In genomic region chr10:108393111-108393510, GRCh38 we compare ENCODE assay signal across 21 cellular contexts.
DNase-seq lines count a peak whose midpoint lies in the region; ATAC-seq and TF ChIP-seq lines count a peak whose summit lies in the region.
"Had no signal": no experiment of that assay in that cellular context is flagged by ENCODE, and none has a peak within 500 bp of the region (broad histone marks: within the 10 kb centered on the region; RNA-seq: fewer than 3 reads in every experiment).

No MANE protein-coding gene starts in this region.

- no peaks in the 10 kb centered on the region for H3K79me1 ChIP-seq in mesenchymal stem cell (replicated peaks; ENCODE audit: low read length, poor library complexity, severe bottlenecking)

- no peak for ATAC-seq in HG02623 (IDR thresholded peaks at IDR 0.05; ENCODE audit: unreplicated experiment)
- ATAC-seq in HG03025 (IDR thresholded peaks at IDR 0.05; ENCODE audit: low FRiP score, unreplicated experiment), result no peak
- ATAC-seq: activated CD8-positive, alpha-beta T cell treated with anti-CD3 and anti-CD28 coated beads for 36 hours; activated naive CD8-positive, alpha-beta T cell treated with anti-CD3 and anti-CD28 coated beads, Interleukin-2, amount 50 U/mL, for 24 hours; activated T-cell treated with anti-CD3 and anti-CD28 coated beads, Interleukin-2, amount 50 U/mL, for 72 hours; psoas muscle had no signal

- H3K27ac ChIP-seq in mesenchymal stem cell (ENCODE audit: low read length, poor library complexity, severe bottlenecking), result no peak overlapping the region
- H3K27ac ChIP-seq: psoas muscle, uterus, VCaP had no signal

- no peak overlapping the region for H4K8ac ChIP-seq in mesenchymal stem cell (ENCODE audit: low read length)

- H3K4me2 ChIP-seq in mesenchymal stem cell (ENCODE audit: low read length, poor library complexity, severe bottlenecking), result no peak overlapping the region

- no peak for TF ChIP-seq CTCF in cardiac fibroblast (IDR thresholded peaks at IDR 0.05; ENCODE audit: low read depth, low read length)

- H3K9ac ChIP-seq in mesenchymal stem cell (ENCODE audit: low read length), result peak overlapping the region; percentile 9

- H3K36me3 ChIP-seq in mesenchymal stem cell (ENCODE audit: control insufficient read depth in 1 of 2, insufficient read depth in 2 of 2, low read depth in 1 of 2, low read length in 2 of 2), result peaks cover 0 to 4% of the 10 kb centered on the region in 2 experiments
- H3K36me3 ChIP-seq: uterus had no signal

- H3K27me3 ChIP-seq in mesenchymal stem cell (ENCODE audit: control insufficient read depth in 1 of 2, insufficient read depth in 1 of 2, low read length in 2 of 2), result no peaks in the 10 kb centered on the region
- H3K27me3 ChIP-seq: uterus had no signal

- H2BK15ac ChIP-seq in mesenchymal stem cell (ENCODE audit: low read depth, poor library complexity, severe bottlenecking), result no peak overlapping the region

- H2AK5ac ChIP-seq in mesenchymal stem cell (ENCODE audit: low read length, severe bottlenecking), result no peak overlapping the region

- H2BK120ac ChIP-seq in mesenchymal stem cell (ENCODE audit: low read depth, low read length), result no peak overlapping the region

- H4K91ac ChIP-seq in mesenchymal stem cell (ENCODE audit: low read length), result no peak overlapping the region

- no peak overlapping the region for H3K4me3 ChIP-seq in cardiac fibroblast (replicated peaks in 1 of 2; ENCODE audit: low read depth in 2 of 2, low read length in 2 of 2)
- no peak overlapping the region for H3K4me3 ChIP-seq in mesenchymal stem cell (ENCODE audit: insufficient read depth in 1 of 2, low read depth in 1 of 2, low read length in 2 of 2)
- H3K4me3 ChIP-seq: psoas muscle, uterus had no signal

- WGBS in mesenchymal stem cell, result 75% methylated on average over 1 of the region's 1 CpG

- no peak overlapping the region for H3K14ac ChIP-seq in mesenchymal stem cell (ENCODE audit: low read length in 2 of 2)

- peak; percentile 38 for DNase-seq in COR-L47 (lab: John Stamatoyannopoulos, UW)
- peak; percentile 6 to 32 for DNase-seq in NCI-H446 (lab: John Stamatoyannopoulos, UW)
- peak; percentile 3 to 8 for DNase-seq in cardiac fibroblast (ENCODE audit: low read depth in 2 of 2)
- no peak for DNase-seq in mesenchymal stem cell
- no peak for DNase-seq in NCI-H1092 (lab: John Stamatoyannopoulos, UW)
- DNase-seq in NCI-H1417 treated with DMSO at 0.1 percent for 48 hours (lab: John Stamatoyannopoulos, UW), result no peak
- DNase-seq: activated CD8-positive, alpha-beta T cell treated with anti-CD3 and anti-CD28 coated beads for 36 hours; activated naive CD8-positive, alpha-beta T cell treated with anti-CD3 and anti-CD28 coated beads, Interleukin-2, amount 50 U/mL, for 24 hours; activated T-cell treated with anti-CD3 and anti-CD28 coated beads, Interleukin-2, amount 50 U/mL, for 72 hours; AML-193; endodermal cell; H9; immature natural killer cell; NCI-H2029 treated with DMSO at 0.1 percent for 48 hours; NCI-H524 treated with DMSO at 0.1 percent for 48 hours; psoas muscle; stimulated activated naive CD4-positive, alpha-beta T cell treated with Interleukin-2 at 50 U/mL for 16 hours; uterus had no signal

- H3K23ac ChIP-seq in mesenchymal stem cell (ENCODE audit: low read length in 2 of 2), result no peak overlapping the region

- H2BK12ac ChIP-seq in mesenchymal stem cell (ENCODE audit: low read length in 2 of 2), result no peak overlapping the region

- H3K18ac ChIP-seq in mesenchymal stem cell (ENCODE audit: low read depth in 1 of 2, low read length in 2 of 2), result no peak overlapping the region

- H2AFZ ChIP-seq in mesenchymal stem cell (ENCODE audit: low read depth, low read length), result no peak overlapping the region

- H3K4ac ChIP-seq in mesenchymal stem cell (ENCODE audit: low read depth in 1 of 2, low read length in 2 of 2), result no peak overlapping the region

- H3K4me1 ChIP-seq in mesenchymal stem cell (ENCODE audit: control insufficient read depth, insufficient read depth, low read depth, low read length), result no peaks in the 10 kb centered on the region
- H3K4me1 ChIP-seq: psoas muscle, uterus had no signal

- no peak overlapping the region for H2BK5ac ChIP-seq in mesenchymal stem cell (ENCODE audit: low read depth, low read length, poor library complexity, severe bottlenecking)

- no peaks in the 10 kb centered on the region for H3K9me3 ChIP-seq in mesenchymal stem cell (ENCODE audit: control insufficient read depth, low read length)
- H3K9me3 ChIP-seq: psoas muscle, uterus had no signal

Comparison
In these comparisons a context has a peak if more than half of its experiments do, and no peak if none do; other contexts are left out.
1. DNase-seq: peak in COR-L47 (single experiment), NCI-H446 (2 of 2) and cardiac fibroblast (2 of 2); none in mesenchymal stem cell (single experiment), NCI-H1092 (single experiment) and NCI-H1417 treated with DMSO at 0.1 percent for 48 hours (single experiment).